1 cellular context compared by ENCODE assay signal in genomic region chr2:227499971-227500630, GRCh38.
A peak's percentile ranks its signal among the peaks of the same experiment; 100 is the strongest.
TF ChIP-seq lines count a peak whose summit lies in the region.

No MANE protein-coding gene starts in this region.

TF ChIP-seq in GM12878, 131 proteins besides CTCF, POLR2A, EP300 and RAD21:
- TF ChIP-seq YY1 (IDR thresholded peaks at IDR 0.05; ENCODE audit: low read depth, low read length), result no peak
- peak; percentile 45; the same call in 1 of the 2 replicates for TF ChIP-seq POLR2AphosphoS5 (IDR thresholded peaks at IDR 0.05; ENCODE audit: low read length)
